29 cellular contexts compared by ENCODE assay signal in genomic region chr6:2116496-2116895, GRCh38.
"Had no signal": no experiment of that assay in that cellular context is flagged by ENCODE, and none has a peak within 500 bp of the region (broad histone marks: within the 10 kb centered on the region; RNA-seq: fewer than 3 reads in every experiment).

No MANE protein-coding gene starts in this region.

- H2AFZ ChIP-seq: PC-9 had no signal

- DNase-seq: activated CD4-positive, alpha-beta T cell treated with anti-CD3 and anti-CD28 coated beads for 1 hour; activated CD4-positive, alpha-beta T cell treated with anti-CD3 and anti-CD28 coated beads for 48 hours; activated CD4-positive, CD25-positive, alpha-beta regulatory T cell; activated CD8-positive, alpha-beta T cell treated with anti-CD3 and anti-CD28 coated beads for 36 hours; activated effector memory CD4-positive, alpha-beta T cell treated with anti-CD3 and anti-CD28 coated beads, Interleukin-2, amount 50 U/mL, for 16 hours; activated naive CD4-positive, alpha-beta T cell treated with Interleukin-2 at 50 U/mL for 16 hours; activated naive CD8-positive, alpha-beta T cell treated with anti-CD3 and anti-CD28 coated beads, Interleukin-2, amount 10 ng/mL, durations not matched to agents 7 days and 5 days; activated T-cell treated with anti-CD3 and anti-CD28 coated beads, Interleukin-2, amount 50 U/mL, for 1 hour; activated T-cell treated with anti-CD3 and anti-CD28 coated beads, Interleukin-2, amount 50 U/mL, for 72 hours; amygdala; body of pancreas; caudate nucleus; cerebellar nuclear complex; MG63; NCI-H1092; NCI-H1436 treated with DMSO at 0.1 percent for 48 hours; NCI-H1694 treated with DMSO at 0.1 percent for 48 hours; NCI-H2029; NCI-H510A; NCI-H526; NCI-H748 treated with DMSO at 0.1 percent for 48 hours; NK-92 treated with Interleukin-12 subunit alpha and Interleukin-12 subunit beta, amount 100 ng/mL, for 24 hours; PC-9; Right ventricle myocardium superior; SW 1271; T1000; WERI-Rb-1 had no signal

- H3K9me3 ChIP-seq: ascending aorta, body of pancreas, MG63 had no signal

- H3K36me3 ChIP-seq: ascending aorta, MG63, WERI-Rb-1 had no signal

- ATAC-seq: activated CD8-positive, alpha-beta T cell treated with anti-CD3 and anti-CD28 coated beads for 36 hours; activated T-cell treated with anti-CD3 and anti-CD28 coated beads, Interleukin-2, amount 50 U/mL, for 72 hours; activated T-helper 17 cell treated with anti-CD3 and anti-CD28 coated beads, Interleukin-2, amount 50 U/mL, for 72 hours; body of pancreas had no signal

- H3K4me3 ChIP-seq: ascending aorta, body of pancreas, MG63, PC-9 had no signal

- H3K27ac ChIP-seq: body of pancreas, PC-9, WERI-Rb-1 had no signal

- H3K4me2 ChIP-seq: PC-9 had no signal

- H3K27me3 ChIP-seq: ascending aorta, body of pancreas, MG63 had no signal
